In the genomic region with DNA sequence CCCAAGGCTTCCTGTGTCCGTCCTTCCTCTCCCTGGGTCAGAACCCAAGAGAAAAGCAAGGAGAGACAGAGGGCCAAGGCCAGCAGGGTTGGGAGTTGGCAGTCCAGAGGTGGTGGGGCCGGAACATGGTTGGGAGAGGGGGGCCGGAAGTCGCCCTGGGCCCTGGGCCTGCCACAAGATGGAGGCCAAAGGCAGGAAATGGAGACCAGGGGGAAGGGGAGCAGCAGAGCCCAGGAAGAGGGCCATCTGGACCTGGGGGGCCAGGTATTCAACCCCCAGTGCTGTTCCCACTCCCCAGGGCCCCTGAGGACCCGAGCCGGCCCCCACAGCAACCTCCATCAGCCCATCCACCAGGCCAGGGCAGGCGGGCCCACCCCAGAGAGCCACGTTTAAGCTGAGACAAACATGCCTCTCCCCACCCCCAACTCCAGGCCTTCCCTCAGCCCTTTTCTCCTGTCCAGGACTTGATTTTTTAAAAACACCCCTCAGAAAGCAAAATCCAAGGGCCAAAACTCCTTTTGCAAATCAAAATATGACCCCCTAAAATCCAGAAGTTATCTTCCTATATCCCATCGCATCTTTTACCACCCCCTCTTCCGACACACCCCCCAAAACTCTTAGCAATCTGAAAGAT, we compare ENCODE assay signal across 11 cellular contexts. TPM values are rescaled to one million over a fixed set of nuclear protein-coding genes. Genes with fewer than 3 reads are reported as not detected.
A peak's percentile ranks its signal among the peaks of the same experiment; 100 is the strongest.
DNase-seq lines count a peak whose midpoint lies in the region; ATAC-seq and TF ChIP-seq lines count a peak whose summit lies in the region.
"Had no signal": no experiment of that assay in that cellular context is flagged by ENCODE, and none has a peak within 500 bp of the region (broad histone marks: within the 10 kb centered on the region; RNA-seq: fewer than 3 reads in every experiment).

No MANE protein-coding gene starts in this region.

- H3K36me3 ChIP-seq in left ventricle myocardium inferior (no peaks in the 10 kb centered on the region), sigmoid colon (peaks cover 0 to 12% (median 5%) of the 10 kb centered on the region in 4 donors), A673 (ENCODE audit: insufficient read depth, low read length, poor library complexity, severe bottlenecking) (no peaks in the 10 kb centered on the region)

- CTCF ChIA-PET in activated CD8-positive, alpha-beta T cell treated with anti-CD3 and anti-CD28 coated beads, Interleukin-2, amount 10 ng/mL, durations not matched to agents 7 days and 5 days (lab: Charles Lee) = interaction anchor here (0.7 to 6.1 kb wide), 3 partner anchors 22 to 104 kb away, joined by 3 to 71 read pairs (median 31); a partner anchor contains a TSS
- CTCF ChIA-PET in A673 (lab: Charles Lee) = no interaction called here

- ATAC-seq in activated CD8-positive, alpha-beta T cell treated with anti-CD3 and anti-CD28 coated beads, Interleukin-2, amount 10 ng/mL, durations not matched to agents 7 days and 5 days = no peak

- WGBS in sigmoid colon, 2 donors = 83 to 85% methylated on average over 10 of the region's 10 CpGs

- peak overlapping the region; percentile 99 for H3K27ac Mint-ChIP-seq in activated CD8-positive, alpha-beta T cell treated with anti-CD3 and anti-CD28 coated beads, Interleukin-2, amount 10 ng/mL, durations not matched to agents 7 days and 5 days

- DNase-seq in activated CD8-positive, alpha-beta T cell treated with anti-CD3 and anti-CD28 coated beads, Interleukin-2, amount 10 ng/mL, durations not matched to agents 7 days and 5 days = no peak
- DNase-seq in left ventricle myocardium inferior (no peak), sigmoid colon (peak; percentile 91), NCI-H146 treated with DMSO at 0.1 percent for 48 hours (lab: John Stamatoyannopoulos, UW; ENCODE audit: unreplicated experiment) (no peak), A673 (ENCODE audit: low spot score) (no peak), T-helper 9 cell (no peak), OCI-M2 (lab: John Stamatoyannopoulos, UW; ENCODE audit: unreplicated experiment) (no peak)
- DNase-seq: NCI-H2171 treated with DMSO at 0.1 percent for 48 hours, SW 1271 had no signal

- peaks cover 15% of the 10 kb centered on the region for H3K27me3 ChIP-seq in left ventricle myocardium inferior (ENCODE audit: low read depth)
- peaks cover 9 to 23% (median 17%) of the 10 kb centered on the region in 3 donors for H3K27me3 ChIP-seq in sigmoid colon
- no peaks in the 10 kb centered on the region for H3K27me3 ChIP-seq in A673 (replicated peaks; ENCODE audit: insufficient read depth, low read depth, low read length, poor library complexity)

- H3K4me1 Mint-ChIP-seq in activated CD8-positive, alpha-beta T cell treated with anti-CD3 and anti-CD28 coated beads, Interleukin-2, amount 10 ng/mL, durations not matched to agents 7 days and 5 days (ENCODE audit: low read depth) = peaks cover 83% of the 10 kb centered on the region

- no peak for TF ChIP-seq EP300 in sigmoid colon (IDR thresholded peaks at IDR 0.05)

- H3K9me3 ChIP-seq in left ventricle myocardium inferior (replicated peaks) (no peaks in the 10 kb centered on the region), sigmoid colon (no peaks in the 10 kb centered on the region), A673 (ENCODE audit: low read depth, low read length, poor library complexity, severe bottlenecking) (no peaks in the 10 kb centered on the region)

- H3K27ac ChIP-seq in C4-2B = peak overlapping the region; percentile 90; the same call in 1 of the 2 replicates
- H3K27ac ChIP-seq in left ventricle myocardium inferior (replicated peaks) = peak overlapping the region; percentile 99
- H3K27ac ChIP-seq in sigmoid colon = peak overlapping the region; percentile 88 to 98 (median 96)
- no peak overlapping the region for H3K27ac ChIP-seq in A673 (ENCODE audit: low read depth, low read length, poor library complexity, severe bottlenecking)

- H3K4me3 ChIP-seq in left ventricle myocardium inferior = peak overlapping the region; percentile 68
- peak overlapping the region; percentile 65 to 73 (median 71) for H3K4me3 ChIP-seq in sigmoid colon
- no peak overlapping the region for H3K4me3 ChIP-seq in A673 (ENCODE audit: low read depth, low read length, poor library complexity, severe bottlenecking)

- TF ChIP-seq POLR2A in sigmoid colon (IDR thresholded peaks at IDR 0.05) = no peak

- BruUV-seq in A673 (replicated peaks; lab: Mats Ljungman, UMichigan) = no TSS peak

- peaks cover 2% of the 10 kb centered on the region for H3K27me3 Mint-ChIP-seq in activated CD8-positive, alpha-beta T cell treated with anti-CD3 and anti-CD28 coated beads, Interleukin-2, amount 10 ng/mL, durations not matched to agents 7 days and 5 days (ENCODE audit: low read depth)

- no peak for TF ChIP-seq CTCF in C4-2B (conservative IDR thresholded peaks at IDR 0.05)
- no peak for TF ChIP-seq CTCF in left ventricle myocardium inferior (IDR thresholded peaks at IDR 0.05; ENCODE audit: borderline replicate concordance)
- no peak for TF ChIP-seq CTCF in sigmoid colon (IDR thresholded peaks at IDR 0.05)
- no peak for TF ChIP-seq CTCF in A673 (conservative IDR thresholded peaks at IDR 0.05; ENCODE audit: low read depth, low read length)

- H3K4me3 Mint-ChIP-seq in activated CD8-positive, alpha-beta T cell treated with anti-CD3 and anti-CD28 coated beads, Interleukin-2, amount 10 ng/mL, durations not matched to agents 7 days and 5 days = no peak overlapping the region

- no peaks in the 10 kb centered on the region for H3K9me3 Mint-ChIP-seq in activated CD8-positive, alpha-beta T cell treated with anti-CD3 and anti-CD28 coated beads, Interleukin-2, amount 10 ng/mL, durations not matched to agents 7 days and 5 days (ENCODE audit: insufficient read depth)

- intact Hi-C loops in left ventricle myocardium inferior (cut with micrococcal nuclease) (no loop called here), sigmoid colon (cut with DNase I) (no loop called here), A673 (cut with micrococcal nuclease; ENCODE audit: unreplicated experiment) (no loop called here)

- H3K36me3 Mint-ChIP-seq in activated CD8-positive, alpha-beta T cell treated with anti-CD3 and anti-CD28 coated beads, Interleukin-2, amount 10 ng/mL, durations not matched to agents 7 days and 5 days (ENCODE audit: low read depth) = peaks cover 25% of the 10 kb centered on the region

- H3K4me1 ChIP-seq in left ventricle myocardium inferior = peaks cover 92% of the 10 kb centered on the region
- H3K4me1 ChIP-seq in sigmoid colon = peaks cover 0 to 74% (median 64%) of the 10 kb centered on the region in 4 donors
- peaks cover 22% of the 10 kb centered on the region for H3K4me1 ChIP-seq in A673 (ENCODE audit: insufficient read depth, low read length, poor library complexity, severe bottlenecking)

- POLR2A ChIA-PET in activated CD8-positive, alpha-beta T cell treated with anti-CD3 and anti-CD28 coated beads, Interleukin-2, amount 10 ng/mL, durations not matched to agents 7 days and 5 days (lab: Charles Lee) = interaction anchor here (1.4 kb wide), 1 partner anchor 17 kb away, joined by 8 read pairs; a partner anchor contains a TSS
- POLR2A ChIA-PET in A673 (lab: Charles Lee; ENCODE audit: low non-redundant PET) = no interaction called here

RNA-seq across cellular contexts. Expression of a gene that starts 4.4 kb away (rescaled TPM):
- under 1 TPM; 0.47 to 0.63 TPM for total RNA-seq in activated CD8-positive, alpha-beta T cell treated with anti-CD3 and anti-CD28 coated beads, Interleukin-2, amount 10 ng/mL, durations not matched to agents 7 days and 5 days
- 13.7 TPM for total RNA-seq in left ventricle myocardium inferior
- 1 to 10 TPM in 2 of 4 donors, under 1 TPM in 2; 0.71 to 2.8 (median 1.8) TPM for total RNA-seq in sigmoid colon
- 1 to 10 TPM in 2 of 3 donors, under 1 TPM in 1; 0.46 to 3.6 (median 3.3) TPM for polyA plus RNA-seq in sigmoid colon
- total RNA-seq in A673 (2021) = 0.44 and 0.58 TPM in 2 replicates
- total RNA-seq: mononuclear cell had no signal

RNA-seq across cellular contexts. Expression of a gene that starts 6.0 kb away (rescaled TPM):
- total RNA-seq in activated CD8-positive, alpha-beta T cell treated with anti-CD3 and anti-CD28 coated beads, Interleukin-2, amount 10 ng/mL, durations not matched to agents 7 days and 5 days = 100 to 1,000 TPM; 104 to 116 TPM
- 174 TPM for total RNA-seq in left ventricle myocardium inferior
- 100 to 1,000 TPM in 2 of 4 donors, 10 to 100 TPM in 2; 78.8 to 196 (median 109) TPM for total RNA-seq in sigmoid colon
- polyA plus RNA-seq in sigmoid colon = 100 to 1,000 TPM; 261 to 363 (median 302) TPM
- total RNA-seq in A673 (2021) = 246 and 258 TPM in 2 replicates

RNA-seq across cellular contexts. Expression of a gene that starts 17.4 kb away (rescaled TPM):
- total RNA-seq in activated CD8-positive, alpha-beta T cell treated with anti-CD3 and anti-CD28 coated beads, Interleukin-2, amount 10 ng/mL, durations not matched to agents 7 days and 5 days = 10 to 100 TPM; 14.8 to 15.0 TPM
- total RNA-seq in left ventricle myocardium inferior = 1.4 TPM
- total RNA-seq in sigmoid colon = 1 to 10 TPM in 1 of 4 donors, under 1 TPM in 3; 0.36 to 1.1 (median 0.60) TPM
- 1 to 10 TPM in 2 of 3 donors, under 1 TPM in 1; 0.60 to 7.3 (median 1.2) TPM for polyA plus RNA-seq in sigmoid colon
- 11.7 and 15.5 TPM in 2 replicates for total RNA-seq in A673 (2021)

RNA-seq across cellular contexts. Expression of a gene that starts 22.6 kb away (rescaled TPM):
- total RNA-seq in activated CD8-positive, alpha-beta T cell treated with anti-CD3 and anti-CD28 coated beads, Interleukin-2, amount 10 ng/mL, durations not matched to agents 7 days and 5 days = not detected
- total RNA-seq in left ventricle myocardium inferior (not detected), sigmoid colon (not detected), A673 (2021) (not detected in 2 replicates)
- not detected for polyA plus RNA-seq in sigmoid colon

RNA-seq across cellular contexts. Expression of a gene that starts 25.4 kb away (rescaled TPM):
- total RNA-seq in activated CD8-positive, alpha-beta T cell treated with anti-CD3 and anti-CD28 coated beads, Interleukin-2, amount 10 ng/mL, durations not matched to agents 7 days and 5 days = under 1 TPM; 0.34 to 0.39 TPM
- total RNA-seq in left ventricle myocardium inferior = 0.38 TPM
- under 1 TPM in 3 of 4 donors, not detected in 1; 0.33 to 0.54 (median 0.36) TPM for total RNA-seq in sigmoid colon
- 1 to 10 TPM in 1 of 3 donors, not detected in 2; 2.4 TPM for polyA plus RNA-seq in sigmoid colon
- total RNA-seq in A673 (2021) = 0.47 and 1.3 TPM in 2 replicates
